In genomic region chr15:31217067-31217466, GRCh38 we compare ENCODE assay signal across 12 cellular contexts.
DNase-seq lines count a peak whose midpoint lies in the region; ATAC-seq and TF ChIP-seq lines count a peak whose summit lies in the region.
"Had no signal": no experiment of that assay in that cellular context is flagged by ENCODE, and none has a peak within 500 bp of the region (broad histone marks: within the 10 kb centered on the region; RNA-seq: fewer than 3 reads in every experiment).

No MANE protein-coding gene starts in this region.

- POLR2A ChIA-PET in Panc1 (lab: Charles Lee): interaction anchor here (0.7 kb wide), 1 partner anchor 37 kb away, joined by 3 read pairs; no protein-coding TSS in a partner anchor

- intact Hi-C loops in Panc1 (cut with micrococcal nuclease; ENCODE audit: unreplicated experiment) (loop anchor here (10.0 kb wide), 1 partner anchor 108 kb away; the partner anchor contains the start of gene KLF13), gastrocnemius medialis (cut with DNase I; ENCODE audit: low total_unique reads) (loop anchor here (5.0 to 10.0 kb wide), 3 partner anchors 225 to 312 kb away; partner anchors contain the start of genes FAN1 and MTMR10)

- peak overlapping the region; percentile 83 for H3K27ac ChIP-seq in Panc1 (ENCODE audit: low read length)
- H3K27ac ChIP-seq in gastrocnemius medialis: peak overlapping the region; percentile 7 to 94 (median 86)
- H3K27ac ChIP-seq: SJSA1 had no signal

- peaks cover 3% of the 10 kb centered on the region for H3K27me3 Mint-ChIP-seq in endothelial cell (ENCODE audit: unreplicated experiment)

- no peak overlapping the region for H3K27ac Mint-ChIP-seq in endothelial cell (ENCODE audit: unreplicated experiment)

- H3K4me1 Mint-ChIP-seq in endothelial cell (ENCODE audit: unreplicated experiment): no peaks in the 10 kb centered on the region

- H3K27me3 ChIP-seq in Panc1 (ENCODE audit: control insufficient read depth, insufficient read depth, low read length) (no peaks in the 10 kb centered on the region), gastrocnemius medialis (no peaks in the 10 kb centered on the region), H7 (ENCODE audit: control insufficient read depth, insufficient read depth, low read length) (peaks cover 5% of the 10 kb centered on the region)
- H3K27me3 ChIP-seq: SJSA1 had no signal

- ATAC-seq in Panc1: no peak
- ATAC-seq in gastrocnemius medialis: no peak

- H3K36me3 Mint-ChIP-seq in endothelial cell (ENCODE audit: low read depth, unreplicated experiment): no peaks in the 10 kb centered on the region

- peak overlapping the region; percentile 50 for H3K9ac ChIP-seq in ES-I3 (ENCODE audit: low read depth, low read length)

- TF ChIP-seq CTCF in Panc1 (IDR thresholded peaks at IDR 0.05) (no peak), endothelial cell (IDR thresholded peaks at IDR 0.05; ENCODE audit: unreplicated experiment) (no peak), gastrocnemius medialis (IDR thresholded peaks at IDR 0.05 in 4 of 5, conservative IDR thresholded peaks at IDR 0.05 in 1 of 5) (no peak)

- DNase-seq in Panc1 (ENCODE audit: low read depth, low spot score): no peak
- DNase-seq in endothelial cell (ENCODE audit: low spot score): no peak
- DNase-seq in gastrocnemius medialis: no peak
- no peak for DNase-seq in NK-92 treated with Interleukin-12 subunit alpha and Interleukin-12 subunit beta, amount 100 ng/mL, for 24 hours (lab: John Stamatoyannopoulos, UW)
- DNase-seq in activated CD4-positive, alpha-beta T cell treated with anti-CD3 and anti-CD28 coated beads for 1 hour: no peak
- DNase-seq in H7: no peak
- DNase-seq in NCI-H1436 (lab: John Stamatoyannopoulos, UW): no peak
- DNase-seq: activated gamma-delta T cell treated with Interleukin-2 at 50 U/mL for 16 hours, EL, NCI-H187 had no signal

- H3K9me3 ChIP-seq in ES-I3 (ENCODE audit: control insufficient read depth, insufficient read depth, low read length): no peaks in the 10 kb centered on the region
- no peaks in the 10 kb centered on the region for H3K9me3 ChIP-seq in Panc1 (ENCODE audit: control insufficient read depth, insufficient read depth, low read depth, low read length)
- no peaks in the 10 kb centered on the region for H3K9me3 ChIP-seq in gastrocnemius medialis
- H3K9me3 ChIP-seq: SJSA1 had no signal

- no TSS peak for BruUV-seq in Panc1 (replicated peaks; lab: Mats Ljungman, UMichigan)

- in situ Hi-C loops in Panc1 (cut with HindIII; ENCODE audit: low pct_unique_long_range_greater_than_20kb, low sequenced_read_pairs) (no loop called here), gastrocnemius medialis (cut with MboI; ENCODE audit: low sequenced_read_pairs in 4 of 4) (loop anchor here in 3 of 4 donors (10.0 to 25.0 kb wide), 4 partner anchors 108 to 220 kb away; partner anchors contain the start of gene KLF13 (in 2 of the 3))

- H3K4me1 ChIP-seq in ES-I3 (ENCODE audit: insufficient read depth, low read length) (peaks cover 12% of the 10 kb centered on the region; the same call in 1 of the 2 replicates), Panc1 (ENCODE audit: control insufficient read depth, insufficient read depth, low read length) (peaks cover 29% of the 10 kb centered on the region), gastrocnemius medialis (peaks cover 12 to 20% of the 10 kb centered on the region in 2 donors)

- CTCF ChIA-PET in Panc1 (lab: Charles Lee): interaction anchor here (0.6 to 0.7 kb wide), 2 partner anchors 86 to 92 kb away, joined by 3 to 11 read pairs; no protein-coding TSS in a partner anchor

- no peak for TF ChIP-seq POLR2A in gastrocnemius medialis (IDR thresholded peaks at IDR 0.05)

- H3K9me3 Mint-ChIP-seq in endothelial cell (ENCODE audit: unreplicated experiment): no peaks in the 10 kb centered on the region

- peak overlapping the region; percentile 53 for H3K4me3 Mint-ChIP-seq in endothelial cell (ENCODE audit: unreplicated experiment)

- H3K36me3 ChIP-seq in ES-I3 (ENCODE audit: insufficient read depth, low read length) (no peaks in the 10 kb centered on the region), Panc1 (ENCODE audit: control insufficient read depth, insufficient read depth, low read length) (no peaks in the 10 kb centered on the region), gastrocnemius medialis (no peaks in the 10 kb centered on the region), H7 (replicated peaks; ENCODE audit: control insufficient read depth, insufficient read depth, low read length) (no peaks in the 10 kb centered on the region)
- H3K36me3 ChIP-seq: SJSA1 had no signal

- H3K4me3 ChIP-seq in Panc1 (ENCODE audit: low read depth in 2 of 2, low read length in 2 of 2) (peak overlapping the region in 1 of 2 experiments; percentile 55; a peak in 2 of 4 replicates), gastrocnemius medialis (no peak overlapping the region), H7 (ENCODE audit: insufficient read depth, low read depth, low read length) (no peak overlapping the region)
